In the genomic region with DNA sequence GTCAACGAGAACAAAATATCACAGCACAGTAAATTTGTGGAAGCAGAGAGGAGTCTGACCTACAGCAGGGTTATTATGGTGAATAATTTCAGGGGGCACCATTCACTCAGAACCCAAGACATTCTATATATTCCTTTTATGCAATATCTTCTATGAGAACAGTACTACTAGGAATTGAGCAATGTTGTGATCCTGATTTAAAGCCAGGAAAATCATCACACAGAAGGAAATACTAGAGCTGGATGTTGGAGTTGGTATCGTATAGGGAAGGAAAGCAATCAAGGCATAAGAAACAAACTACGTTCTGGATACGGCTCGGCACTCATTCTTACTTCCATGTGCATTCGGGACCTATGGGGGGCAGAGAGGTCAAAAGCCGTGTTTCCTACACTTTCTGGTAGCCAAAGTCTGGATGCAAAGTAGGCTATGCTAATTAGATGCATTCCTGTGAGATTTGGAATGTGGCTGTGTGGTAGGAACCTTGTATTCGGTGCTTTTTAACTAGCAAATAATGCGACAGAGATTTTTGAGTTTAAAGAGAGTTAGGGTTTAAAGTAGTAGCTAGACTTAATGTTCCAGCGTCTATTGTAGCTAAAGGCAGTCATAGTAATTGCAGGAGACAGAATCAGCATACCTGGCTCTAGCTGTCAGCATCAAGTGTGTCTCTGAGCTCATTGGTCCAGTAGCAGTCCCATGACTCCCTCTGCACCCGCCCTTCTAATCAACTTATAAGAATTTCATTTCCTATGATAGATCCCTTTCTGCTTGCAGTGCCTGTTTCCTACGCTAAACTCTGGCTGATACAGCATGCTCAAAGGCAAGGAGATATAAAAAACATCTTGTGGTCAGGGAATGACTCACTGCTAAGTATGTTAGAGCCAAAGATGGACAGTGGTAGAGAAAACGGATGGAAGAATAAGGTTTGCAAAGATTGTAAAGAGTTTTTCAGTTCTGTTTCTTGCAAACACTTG, we compare ENCODE assay signal across 11 cellular contexts. TPM values are rescaled to one million over a fixed set of nuclear protein-coding genes. Genes with fewer than 3 reads are reported as not detected.
DNase-seq lines count a peak whose midpoint lies in the region; ATAC-seq and TF ChIP-seq lines count a peak whose summit lies in the region.
"Had no signal": no experiment of that assay in that cellular context is flagged by ENCODE, and none has a peak within 500 bp of the region (broad histone marks: within the 10 kb centered on the region; RNA-seq: fewer than 3 reads in every experiment).

No MANE protein-coding gene starts in this region.

- no peak for TF ChIP-seq CTCF in body of pancreas (IDR thresholded peaks at IDR 0.05)

- no peaks in the 10 kb centered on the region for H3K9me3 ChIP-seq in body of pancreas

- peak; percentile 12 for DNase-seq in ELF-1 (ENCODE audit: low read depth, low spot score)
- DNase-seq in HT1080 (ENCODE audit: low read depth) = peak; percentile 86
- DNase-seq in amniotic epithelial cell (ENCODE audit: low read depth) = peak; percentile 96
- DNase-seq in kidney glomerular epithelial cell (lab: John Stamatoyannopoulos, UW) = peak; percentile 75
- no peak for DNase-seq in body of pancreas
- DNase-seq in posterior vena cava (ENCODE audit: low spot score) = no peak
- no peak for DNase-seq in NCI-H2171 treated with DMSO at 0.1 percent for 48 hours (lab: John Stamatoyannopoulos, UW)
- DNase-seq: activated CD4-positive, alpha-beta T cell treated with anti-CD3 and anti-CD28 coated beads, Interleukin-2, amount 50 U/mL, for 4 hours; cortex of kidney; NCI-H2081 treated with DMSO at 0.1 percent for 48 hours had no signal

- H3K27me3 ChIP-seq in body of pancreas = no peaks in the 10 kb centered on the region

- no peaks in the 10 kb centered on the region for H3K36me3 ChIP-seq in body of pancreas (replicated peaks in 1 of 2; ENCODE audit: insufficient read depth in 1 of 2, low read depth in 2 of 2)

- H3K4me1 ChIP-seq in body of pancreas = peaks cover 6% of the 10 kb centered on the region

- ATAC-seq in body of pancreas (no peak), HG03039 (IDR thresholded peaks at IDR 0.05; ENCODE audit: unreplicated experiment) (no peak)

- H3K27ac ChIP-seq in body of pancreas = no peak overlapping the region

- TF ChIP-seq POLR2A in body of pancreas (IDR thresholded peaks at IDR 0.05) = no peak

- intact Hi-C loops in body of pancreas (cut with DNase I) (no loop called here), posterior vena cava (cut with DNase I) (no loop called here)

- 79 to 80% methylated on average over 13 of the region's 13 CpGs for WGBS in body of pancreas, 2 donors

- H3K4me3 ChIP-seq in body of pancreas = no peak overlapping the region

RNA-seq across cellular contexts. Expression of gene PDGFC, which starts 43.3 kb away (rescaled TPM):
- total RNA-seq in HT1080 (2014; rRNA removed; shearing (Covaris generic)) = 46.5 and 52.3 TPM in 2 replicates
- polyA plus RNA-seq in HT1080 (2015; cell fraction: cytosol; rRNA removed) = 38.6 and 43.3 TPM in 2 replicates
- polyA plus RNA-seq in HT1080 (2015; cell fraction: nucleus; rRNA removed) = 44.7 and 50.5 TPM in 2 replicates
- 10 to 100 TPM; 19.1 to 21.8 TPM for total RNA-seq in body of pancreas
- total RNA-seq in posterior vena cava = 10 to 100 TPM; 19.9 to 21.1 TPM

Comparison
In these comparisons a context has a peak if more than half of its experiments do, and no peak if none do; other contexts are left out.
1. DNase-seq: peak in ELF-1 (single experiment), HT1080 (single experiment), amniotic epithelial cell (single experiment) and kidney glomerular epithelial cell (single experiment); none in body of pancreas (0 of 4), posterior vena cava (single experiment) and NCI-H2171 treated with DMSO at 0.1 percent for 48 hours (single experiment).